ENCODE assay signal across 1 cellular context in the genomic region with DNA sequence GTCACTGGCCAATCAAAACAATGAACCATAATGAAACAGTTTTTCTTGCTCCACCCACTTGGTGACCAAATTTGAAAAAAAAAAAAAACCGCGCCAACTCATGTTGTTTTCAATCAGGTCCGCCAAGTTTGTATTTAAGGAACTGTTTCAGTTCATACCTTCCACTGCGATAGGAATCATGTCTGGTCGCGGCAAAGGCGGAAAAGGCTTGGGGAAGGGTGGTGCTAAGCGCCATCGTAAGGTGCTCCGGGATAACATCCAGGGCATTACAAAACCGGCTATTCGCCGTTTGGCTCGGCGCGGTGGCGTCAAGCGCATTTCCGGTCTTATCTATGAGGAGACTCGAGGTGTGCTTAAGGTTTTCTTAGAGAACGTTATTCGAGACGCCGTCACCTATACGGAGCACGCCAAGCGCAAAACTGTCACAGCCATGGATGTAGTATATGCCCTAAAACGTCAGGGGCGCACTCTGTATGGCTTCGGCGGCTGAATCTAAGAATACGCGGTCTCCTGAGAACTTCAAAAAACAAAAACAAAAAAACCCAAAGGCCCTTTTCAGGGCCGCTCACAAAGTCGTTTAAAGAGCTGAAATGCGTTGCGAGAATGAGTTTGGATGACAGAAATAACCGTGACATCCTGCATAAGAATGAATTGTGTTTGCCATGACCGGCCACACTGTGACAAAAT.
TF ChIP-seq lines count a peak whose summit lies in the region.

No MANE protein-coding gene starts in this region.

TF ChIP-seq in K562, 482 proteins besides CTCF, POLR2A, EP300 and RAD21 (continued from another document):
- TF ChIP-seq, protein P1, sequence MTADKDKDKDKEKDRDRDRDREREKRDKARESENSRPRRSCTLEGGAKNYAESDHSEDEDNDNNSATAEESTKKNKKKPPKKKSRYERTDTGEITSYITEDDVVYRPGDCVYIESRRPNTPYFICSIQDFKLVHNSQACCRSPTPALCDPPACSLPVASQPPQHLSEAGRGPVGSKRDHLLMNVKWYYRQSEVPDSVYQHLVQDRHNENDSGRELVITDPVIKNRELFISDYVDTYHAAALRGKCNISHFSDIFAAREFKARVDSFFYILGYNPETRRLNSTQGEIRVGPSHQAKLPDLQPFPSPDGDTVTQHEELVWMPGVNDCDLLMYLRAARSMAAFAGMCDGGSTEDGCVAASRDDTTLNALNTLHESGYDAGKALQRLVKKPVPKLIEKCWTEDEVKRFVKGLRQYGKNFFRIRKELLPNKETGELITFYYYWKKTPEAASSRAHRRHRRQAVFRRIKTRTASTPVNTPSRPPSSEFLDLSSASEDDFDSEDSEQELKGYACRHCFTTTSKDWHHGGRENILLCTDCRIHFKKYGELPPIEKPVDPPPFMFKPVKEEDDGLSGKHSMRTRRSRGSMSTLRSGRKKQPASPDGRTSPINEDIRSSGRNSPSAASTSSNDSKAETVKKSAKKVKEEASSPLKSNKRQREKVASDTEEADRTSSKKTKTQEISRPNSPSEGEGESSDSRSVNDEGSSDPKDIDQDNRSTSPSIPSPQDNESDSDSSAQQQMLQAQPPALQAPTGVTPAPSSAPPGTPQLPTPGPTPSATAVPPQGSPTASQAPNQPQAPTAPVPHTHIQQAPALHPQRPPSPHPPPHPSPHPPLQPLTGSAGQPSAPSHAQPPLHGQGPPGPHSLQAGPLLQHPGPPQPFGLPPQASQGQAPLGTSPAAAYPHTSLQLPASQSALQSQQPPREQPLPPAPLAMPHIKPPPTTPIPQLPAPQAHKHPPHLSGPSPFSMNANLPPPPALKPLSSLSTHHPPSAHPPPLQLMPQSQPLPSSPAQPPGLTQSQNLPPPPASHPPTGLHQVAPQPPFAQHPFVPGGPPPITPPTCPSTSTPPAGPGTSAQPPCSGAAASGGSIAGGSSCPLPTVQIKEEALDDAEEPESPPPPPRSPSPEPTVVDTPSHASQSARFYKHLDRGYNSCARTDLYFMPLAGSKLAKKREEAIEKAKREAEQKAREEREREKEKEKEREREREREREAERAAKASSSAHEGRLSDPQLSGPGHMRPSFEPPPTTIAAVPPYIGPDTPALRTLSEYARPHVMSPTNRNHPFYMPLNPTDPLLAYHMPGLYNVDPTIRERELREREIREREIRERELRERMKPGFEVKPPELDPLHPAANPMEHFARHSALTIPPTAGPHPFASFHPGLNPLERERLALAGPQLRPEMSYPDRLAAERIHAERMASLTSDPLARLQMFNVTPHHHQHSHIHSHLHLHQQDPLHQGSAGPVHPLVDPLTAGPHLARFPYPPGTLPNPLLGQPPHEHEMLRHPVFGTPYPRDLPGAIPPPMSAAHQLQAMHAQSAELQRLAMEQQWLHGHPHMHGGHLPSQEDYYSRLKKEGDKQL (CRISPR knock-in tag; IDR thresholded peaks at IDR 0.05; ENCODE audit: borderline replicate concordance): no peak
- TF ChIP-seq ZFP1 (CRISPR knock-in tag; IDR thresholded peaks at IDR 0.05) (no peak), CBX5 (IDR thresholded peaks at IDR 0.05; ENCODE audit: borderline replicate concordance, low read depth) (no peak), ZNF586 (CRISPR knock-in tag; conservative IDR thresholded peaks at IDR 0.05) (no peak), NFE2 (IDR thresholded peaks at IDR 0.05; ENCODE audit: low read depth) (peak; percentile 77), EWSR1 (IDR thresholded peaks at IDR 0.05; ENCODE audit: borderline replicate concordance, low read depth, partially characterized antibody) (peak; percentile 63), ETV5 (CRISPR knock-in tag; IDR thresholded peaks at IDR 0.05; ENCODE audit: low read depth) (peak; percentile 99), SUPT5H (IDR thresholded peaks at IDR 0.05) (peak; percentile 99), HMG20A (CRISPR knock-in tag; conservative IDR thresholded peaks at IDR 0.05) (no peak), NCOA1 (IDR thresholded peaks at IDR 0.05; ENCODE audit: low read depth) (peak; percentile 72; the same call in 1 of the 2 replicates), RUNX1 (IDR thresholded peaks at IDR 0.05; ENCODE audit: low read depth) (peak; percentile 80; the same call in 1 of the 2 replicates)
- TF ChIP-seq, protein P2, sequence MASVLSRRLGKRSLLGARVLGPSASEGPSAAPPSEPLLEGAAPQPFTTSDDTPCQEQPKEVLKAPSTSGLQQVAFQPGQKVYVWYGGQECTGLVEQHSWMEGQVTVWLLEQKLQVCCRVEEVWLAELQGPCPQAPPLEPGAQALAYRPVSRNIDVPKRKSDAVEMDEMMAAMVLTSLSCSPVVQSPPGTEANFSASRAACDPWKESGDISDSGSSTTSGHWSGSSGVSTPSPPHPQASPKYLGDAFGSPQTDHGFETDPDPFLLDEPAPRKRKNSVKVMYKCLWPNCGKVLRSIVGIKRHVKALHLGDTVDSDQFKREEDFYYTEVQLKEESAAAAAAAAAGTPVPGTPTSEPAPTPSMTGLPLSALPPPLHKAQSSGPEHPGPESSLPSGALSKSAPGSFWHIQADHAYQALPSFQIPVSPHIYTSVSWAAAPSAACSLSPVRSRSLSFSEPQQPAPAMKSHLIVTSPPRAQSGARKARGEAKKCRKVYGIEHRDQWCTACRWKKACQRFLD (CRISPR knock-in tag; IDR thresholded peaks at IDR 0.05): peak; percentile 43
